Comparison of ENCODE assay signal across 17 cellular contexts in the genomic region with DNA sequence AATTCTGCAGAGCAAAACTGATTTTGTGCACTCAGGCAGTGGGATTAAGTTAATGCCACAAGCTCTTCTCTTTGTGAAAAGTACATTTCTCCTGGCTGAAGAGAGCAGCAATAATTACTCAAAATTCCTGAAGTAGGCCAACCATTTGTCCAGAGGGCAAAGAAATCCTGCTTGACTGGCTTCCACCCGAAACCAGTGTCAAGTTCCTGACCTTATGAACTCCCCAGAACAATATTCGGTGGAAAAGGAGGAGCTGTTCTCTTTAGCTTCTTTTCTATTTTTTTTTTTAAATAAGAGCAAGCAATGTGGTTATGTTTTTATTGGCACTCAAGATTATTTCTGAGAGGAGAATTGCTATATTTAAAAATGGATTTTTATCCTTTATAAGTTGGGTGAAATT.
DNase-seq lines count a peak whose midpoint lies in the region; ATAC-seq and TF ChIP-seq lines count a peak whose summit lies in the region.
"Had no signal": no experiment of that assay in that cellular context is flagged by ENCODE, and none has a peak within 500 bp of the region (broad histone marks: within the 10 kb centered on the region; RNA-seq: fewer than 3 reads in every experiment).

No MANE protein-coding gene starts in this region.

- H4K8ac ChIP-seq in trophoblast cell (ENCODE audit: low read depth, low read length) = no peak overlapping the region

- H3K18ac ChIP-seq in trophoblast cell (ENCODE audit: low read length) = no peak overlapping the region

- no peak overlapping the region for H3K14ac ChIP-seq in trophoblast cell (ENCODE audit: low read length)

- H3K27ac ChIP-seq in CD8-positive, alpha-beta T cell (ENCODE audit: low read depth, low read length) = no peak overlapping the region
- H3K27ac ChIP-seq in fibroblast of lung (ENCODE audit: insufficient read depth, low read length) (no peak overlapping the region), trophoblast cell (ENCODE audit: low read depth, low read length) (peak overlapping the region; percentile 35)
- H3K27ac ChIP-seq: hepatocyte, SJSA1, VCaP had no signal

- no peaks in the 10 kb centered on the region for H3K36me3 ChIP-seq in CD8-positive, alpha-beta T cell (ENCODE audit: insufficient read depth, low read length)
- H3K36me3 ChIP-seq in Loucy (ENCODE audit: insufficient read depth, low read length) = peaks cover 10% of the 10 kb centered on the region; the same call in 1 of the 2 replicates
- no peaks in the 10 kb centered on the region for H3K36me3 ChIP-seq in fibroblast of lung (ENCODE audit: control insufficient read depth, insufficient read depth, low read length)
- no peaks in the 10 kb centered on the region for H3K36me3 ChIP-seq in trophoblast cell (ENCODE audit: control insufficient read depth in 1 of 2, insufficient read depth in 2 of 2, low read length in 2 of 2)
- H3K36me3 ChIP-seq: BE2C, SJSA1 had no signal

- H3K27me3 Mint-ChIP-seq in CD8-positive, alpha-beta T cell (ENCODE audit: low read depth) = no peaks in the 10 kb centered on the region
- H3K27me3 Mint-ChIP-seq: activated naive CD4-positive, alpha-beta T cell treated with anti-CD3 and anti-CD28 coated beads, Interleukin-2, amount 10 ng/mL, durations not matched to agents 7 days and 5 days had no signal

- no peaks in the 10 kb centered on the region for H4K20me1 ChIP-seq in Loucy (ENCODE audit: insufficient read depth, low read length, poor library complexity, severe bottlenecking)
- H4K20me1 ChIP-seq in fibroblast of lung (ENCODE audit: control insufficient read depth, extremely low read depth, insufficient read depth, low read length) = no peaks in the 10 kb centered on the region

- H4K91ac ChIP-seq in trophoblast cell (ENCODE audit: low read depth, low read length) = no peak overlapping the region

- no peak for TF ChIP-seq CTCF in CD8-positive, alpha-beta T cell (IDR thresholded peaks at IDR 0.05)
- TF ChIP-seq CTCF in Loucy (conservative IDR thresholded peaks at IDR 0.05; ENCODE audit: low read length) (no peak), fibroblast of lung (conservative IDR thresholded peaks at IDR 0.05 in 1 of 2, IDR thresholded peaks at IDR 0.05 in 1 of 2; ENCODE audit: low read depth in 1 of 2, low read length in 2 of 2) (no peak)

- no peak overlapping the region for H2BK120ac ChIP-seq in trophoblast cell (ENCODE audit: insufficient read depth, low read length, poor library complexity)

- H3K36me3 Mint-ChIP-seq in CD8-positive, alpha-beta T cell = no peaks in the 10 kb centered on the region
- H3K36me3 Mint-ChIP-seq in activated naive CD4-positive, alpha-beta T cell treated with anti-CD3 and anti-CD28 coated beads, Interleukin-2, amount 50 U/mL, for 72 hours = no peaks in the 10 kb centered on the region
- H3K36me3 Mint-ChIP-seq: activated naive CD4-positive, alpha-beta T cell treated with anti-CD3 and anti-CD28 coated beads, Interleukin-2, amount 10 ng/mL, durations not matched to agents 7 days and 5 days had no signal

- H3K79me1 ChIP-seq in trophoblast cell (ENCODE audit: low read length) = peaks cover 6% of the 10 kb centered on the region

- no peaks in the 10 kb centered on the region for H3K9me3 Mint-ChIP-seq in CD8-positive, alpha-beta T cell
- H3K9me3 Mint-ChIP-seq in activated naive CD4-positive, alpha-beta T cell treated with anti-CD3 and anti-CD28 coated beads, Interleukin-2, amount 50 U/mL, for 72 hours = peaks cover 7 to 19% of the 10 kb centered on the region in 2 donors

- H2AK5ac ChIP-seq in trophoblast cell (ENCODE audit: low read length) = no peak overlapping the region

- no peaks in the 10 kb centered on the region for H3K9me3 ChIP-seq in CD8-positive, alpha-beta T cell (ENCODE audit: low read length)
- peaks cover 3% of the 10 kb centered on the region; the same call in 1 of the 2 replicates for H3K9me3 ChIP-seq in Loucy (ENCODE audit: insufficient read depth, low read depth, low read length)
- H3K9me3 ChIP-seq in fibroblast of lung (ENCODE audit: control insufficient read depth, insufficient read depth, low read depth, low read length) = no peaks in the 10 kb centered on the region
- no peaks in the 10 kb centered on the region for H3K9me3 ChIP-seq in trophoblast cell (ENCODE audit: insufficient read depth, low read depth, low read length)
- H3K9me3 ChIP-seq: BE2C, SJSA1 had no signal

- no peak overlapping the region for H2BK12ac ChIP-seq in trophoblast cell (ENCODE audit: low read length)

- H4K12ac ChIP-seq in trophoblast cell (ENCODE audit: low read depth, low read length) = no peak overlapping the region

- H3K27ac Mint-ChIP-seq in CD8-positive, alpha-beta T cell = no peak overlapping the region
- H3K27ac Mint-ChIP-seq in activated naive CD4-positive, alpha-beta T cell treated with anti-CD3 and anti-CD28 coated beads, Interleukin-2, amount 50 U/mL, for 72 hours = no peak overlapping the region
- H3K27ac Mint-ChIP-seq: activated naive CD4-positive, alpha-beta T cell treated with anti-CD3 and anti-CD28 coated beads, Interleukin-2, amount 10 ng/mL, durations not matched to agents 7 days and 5 days had no signal

- CTCF ChIA-PET in CD8-positive, alpha-beta T cell (lab: Charles Lee) = no interaction called here

- H2BK5ac ChIP-seq in trophoblast cell (ENCODE audit: low read depth, low read length, poor library complexity) = no peak overlapping the region

- H3K4me3 ChIP-seq in CD8-positive, alpha-beta T cell (ENCODE audit: low read depth, low read length) = no peak overlapping the region
- peak overlapping the region; percentile 49 for H3K4me3 ChIP-seq in Loucy (ENCODE audit: low read length, poor library complexity, severe bottlenecking)
- peak overlapping the region in 1 of 4 experiments; percentile 28 for H3K4me3 ChIP-seq in fibroblast of lung (replicated peaks in 1 of 4; ENCODE audit: control extremely low read depth in 1 of 4, insufficient read depth in 1 of 4, low read depth in 3 of 4, low read length in 4 of 4)
- H3K4me3 ChIP-seq in trophoblast cell (ENCODE audit: low read depth, low read length) = no peak overlapping the region
- H3K4me3 ChIP-seq: hepatocyte, lung, SJSA1 had no signal

- H3K4me2 ChIP-seq in Loucy (ENCODE audit: low read depth, low read length, poor library complexity, severe bottlenecking) (peak overlapping the region; percentile 74), fibroblast of lung (ENCODE audit: extremely low read depth, insufficient read depth, low read length) (no peak overlapping the region), trophoblast cell (ENCODE audit: low read length) (peak overlapping the region; percentile 15)
- H3K4me2 ChIP-seq: hepatocyte had no signal

- H3K4me1 ChIP-seq in CD8-positive, alpha-beta T cell (ENCODE audit: insufficient read depth, low read length) = peaks cover 3% of the 10 kb centered on the region
- peaks cover 73% of the 10 kb centered on the region for H3K4me1 ChIP-seq in Loucy (ENCODE audit: insufficient read depth, low read length, poor library complexity, severe bottlenecking)
- H3K4me1 ChIP-seq in fibroblast of lung (ENCODE audit: control insufficient read depth, extremely low read depth, insufficient read depth, low read length) = no peaks in the 10 kb centered on the region
- H3K4me1 ChIP-seq in trophoblast cell (ENCODE audit: control insufficient read depth in 1 of 2, insufficient read depth in 2 of 2, low read length in 2 of 2) = peaks cover 5 to 18% of the 10 kb centered on the region in 2 experiments
- H3K4me1 ChIP-seq: BE2C, SJSA1 had no signal

- H3K27me3 ChIP-seq in CD8-positive, alpha-beta T cell (ENCODE audit: insufficient read depth, low read length) = no peaks in the 10 kb centered on the region
- H3K27me3 ChIP-seq in Loucy (ENCODE audit: insufficient read depth, low read length, poor library complexity, severe bottlenecking) (no peaks in the 10 kb centered on the region), fibroblast of lung (ENCODE audit: control insufficient read depth, insufficient read depth, low read length) (no peaks in the 10 kb centered on the region), trophoblast cell (ENCODE audit: insufficient read depth, low read length) (no peaks in the 10 kb centered on the region)
- H3K27me3 ChIP-seq: BE2C, hepatocyte, SJSA1 had no signal

- no peak overlapping the region for H3K4ac ChIP-seq in trophoblast cell (ENCODE audit: low read depth, low read length)

- H3K9ac ChIP-seq in Loucy (ENCODE audit: low read depth, low read length, poor library complexity, severe bottlenecking) (peak overlapping the region; percentile 85), fibroblast of lung (ENCODE audit: insufficient read depth, low read length) (no peak overlapping the region), trophoblast cell (ENCODE audit: low read length) (no peak overlapping the region)

- H3K23ac ChIP-seq in trophoblast cell (ENCODE audit: low read length) = no peak overlapping the region

- DNase-seq in CD8-positive, alpha-beta T cell = no peak
- DNase-seq in fibroblast of lung (ENCODE audit: low read depth in 2 of 2) (peak in 1 of 2 donors; percentile 15), trophoblast cell (peak; percentile 81 to 91), NCI-H128 (lab: John Stamatoyannopoulos, UW; ENCODE audit: unreplicated experiment) (no peak)
- no peak for DNase-seq in activated naive CD4-positive, alpha-beta T cell treated with anti-CD3 and anti-CD28 coated beads, Interleukin-2, amount 50 U/mL, for 72 hours (ENCODE audit: low spot score in 2 of 2)
- DNase-seq: activated naive CD4-positive, alpha-beta T cell treated with anti-CD3 and anti-CD28 coated beads, Interleukin-2, amount 10 ng/mL, durations not matched to agents 7 days and 5 days; BE2C; DMS79; MM.1S; NCI-H2081 had no signal

- no CpG with 5 or more reads among the region's 2 CpGs for WGBS in trophoblast cell (ENCODE audit: extremely low coverage, insufficient coverage, insufficient read length)

- H3K4me3 Mint-ChIP-seq in CD8-positive, alpha-beta T cell = peak overlapping the region; percentile 49
- H3K4me3 Mint-ChIP-seq: activated naive CD4-positive, alpha-beta T cell treated with anti-CD3 and anti-CD28 coated beads, Interleukin-2, amount 10 ng/mL, durations not matched to agents 7 days and 5 days had no signal

- no peak for ATAC-seq in CD8-positive, alpha-beta T cell
- ATAC-seq in HG03039 (IDR thresholded peaks at IDR 0.05; ENCODE audit: unreplicated experiment) (no peak), GM19397 (IDR thresholded peaks at IDR 0.05; ENCODE audit: unreplicated experiment) (no peak)
- ATAC-seq in activated naive CD4-positive, alpha-beta T cell treated with anti-CD3 and anti-CD28 coated beads, Interleukin-2, amount 50 U/mL, for 72 hours = no peak

- H3K4me1 Mint-ChIP-seq in CD8-positive, alpha-beta T cell (ENCODE audit: low read depth) = peaks cover 50% of the 10 kb centered on the region

- H3K79me2 ChIP-seq in Loucy (ENCODE audit: insufficient read depth, low read length) (peaks cover 22% of the 10 kb centered on the region), fibroblast of lung (ENCODE audit: control insufficient read depth, insufficient read depth, low read length) (no peaks in the 10 kb centered on the region), trophoblast cell (ENCODE audit: control insufficient read depth, insufficient read depth, low read length, poor library complexity) (no peaks in the 10 kb centered on the region)
- H3K79me2 ChIP-seq: hepatocyte had no signal

- peaks cover 33% of the 10 kb centered on the region for H3F3A ChIP-seq in Loucy (ENCODE audit: low read depth)

- H3K9me2 ChIP-seq in Loucy (replicated peaks; ENCODE audit: low read depth, low read length) = no peaks in the 10 kb centered on the region

- intact Hi-C loops in CD8-positive, alpha-beta T cell (cut with DNase I, micrococcal nuclease) = loop anchor here (5.0 kb wide), 2 partner anchors 196 to 201 kb away; a partner anchor contains a TSS

- no peak overlapping the region for H2AFZ ChIP-seq in Loucy (ENCODE audit: low read length)
- peak overlapping the region; percentile 26 for H2AFZ ChIP-seq in fibroblast of lung (ENCODE audit: low read length)
- H2AFZ ChIP-seq in trophoblast cell (ENCODE audit: insufficient read depth, low read length, poor library complexity) = no peak overlapping the region
- H2AFZ ChIP-seq: hepatocyte had no signal

- POLR2A ChIA-PET in CD8-positive, alpha-beta T cell (lab: Charles Lee) = no interaction called here

Comparison
In these comparisons a context has a peak if more than half of its experiments do, and no peak if none do; other contexts are left out.
1. DNase-seq: peak in trophoblast cell (2 of 2); none in CD8-positive, alpha-beta T cell (0 of 7), activated naive CD4-positive, alpha-beta T cell treated with anti-CD3 and anti-CD28 coated beads, Interleukin-2, amount 50 U/mL, for 72 hours (0 of 2) and NCI-H128 (single experiment).